ENCODE assay signal across 21 cellular contexts in the genomic region with DNA sequence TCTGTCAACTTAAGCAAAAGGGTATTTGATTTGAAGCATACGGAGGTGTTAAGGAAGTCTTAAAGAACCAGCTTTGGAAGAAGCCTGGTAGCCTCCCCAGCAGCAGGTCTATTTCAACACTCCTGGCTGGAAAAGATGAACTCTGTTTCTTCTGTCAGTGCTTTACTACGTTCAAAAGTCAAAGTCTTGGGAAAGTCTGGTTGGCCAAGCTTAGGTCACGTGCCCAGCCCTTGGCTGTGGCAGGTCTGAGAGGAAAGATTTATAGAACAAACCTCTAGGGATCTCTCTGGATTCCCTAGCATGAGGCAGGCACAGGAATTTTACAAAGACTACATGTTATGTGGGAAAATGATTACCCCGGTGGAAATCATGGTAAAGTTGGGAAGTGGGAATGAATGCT. TPM values are rescaled to one million over a fixed set of nuclear protein-coding genes. Genes with fewer than 3 reads are reported as not detected.
DNase-seq lines count a peak whose midpoint lies in the region; ATAC-seq, FAIRE-seq and TF ChIP-seq lines count a peak whose summit lies in the region.
"Had no signal": no experiment of that assay in that cellular context is flagged by ENCODE, and none has a peak within 500 bp of the region (broad histone marks: within the 10 kb centered on the region; RNA-seq: fewer than 3 reads in every experiment).

No MANE protein-coding gene starts in this region.

- H3K9me3 ChIP-seq in psoas muscle: no peaks in the 10 kb centered on the region
- H3K9me3 ChIP-seq: esophagus muscularis mucosa, spleen had no signal

- DNase-seq in AG10803 (ENCODE audit: low read depth) (peak; percentile 80), amniotic epithelial cell (ENCODE audit: low read depth) (peak; percentile 90), left colon (peak in 1 of 2 donors; percentile 16), psoas muscle (peak in 1 of 2 donors; percentile 53), NCI-H345 (lab: John Stamatoyannopoulos, UW) (no peak), GM12892 (ENCODE audit: insufficient read length) (no peak)
- DNase-seq: ACHN; activated gamma-delta T cell; dorsolateral prefrontal cortex; Kasumi-1; NCI-H146; spleen; stimulated activated naive CD8-positive, alpha-beta T cell treated with anti-CD3 and anti-CD28 coated beads, Interleukin-15, amount 100 ng/mL, for 72 hours; T-cell; WERI-Rb-1 had no signal

- TF ChIP-seq CTCF in AG10803 (conservative IDR thresholded peaks at IDR 0.05; ENCODE audit: low read length) (no peak), psoas muscle (IDR thresholded peaks at IDR 0.05) (no peak)

- H3K4me3 ChIP-seq in AG10803 (ENCODE audit: low read length) (no peak overlapping the region), psoas muscle (no peak overlapping the region)
- H3K4me3 ChIP-seq: dorsolateral prefrontal cortex, esophagus muscularis mucosa, lung, spleen had no signal

- WGBS in psoas muscle, 3 donors: 35 to 48% (median 36%) methylated on average over 4 of the region's 4 CpGs

- no peaks in the 10 kb centered on the region for H3K27me3 ChIP-seq in psoas muscle (ENCODE audit: insufficient read depth in 3 of 3, low read length in 2 of 3)
- H3K27me3 ChIP-seq: esophagus muscularis mucosa, spleen had no signal

- no peaks in the 10 kb centered on the region for H3K4me1 ChIP-seq in psoas muscle
- H3K4me1 ChIP-seq: esophagus muscularis mucosa, spleen had no signal

- FAIRE-seq in GM12892 (lab: Jason Lieb, UNC): no peak

- H3K36me3 ChIP-seq in psoas muscle (ENCODE audit: insufficient read depth in 1 of 2, low read depth in 1 of 2): no peaks in the 10 kb centered on the region
- H3K36me3 ChIP-seq: esophagus muscularis mucosa, spleen, WERI-Rb-1 had no signal

- no peak for TF ChIP-seq POLR2A in GM12892 (IDR thresholded peaks at IDR 0.05; ENCODE audit: low read depth, low read length)

- no peak overlapping the region for H3K27ac ChIP-seq in psoas muscle
- H3K27ac ChIP-seq: dorsolateral prefrontal cortex, esophagus muscularis mucosa, HL-60, spleen, WERI-Rb-1 had no signal

- intact Hi-C loops in left colon (cut with DNase I, micrococcal nuclease) (no loop called here), psoas muscle (cut with DNase I) (no loop called here)

- ATAC-seq in left colon (peak; percentile 84), psoas muscle (peak; percentile 32 to 82 (median 72)), HG02840 (IDR thresholded peaks at IDR 0.05; ENCODE audit: low FRiP score, unreplicated experiment) (no peak), HG03039 (IDR thresholded peaks at IDR 0.05; ENCODE audit: unreplicated experiment) (no peak)
- ATAC-seq: natural killer cell treated with Interleukin-12 subunit alpha and Interleukin-12 subunit beta and Interleukin-15 and Interleukin-18, amount 100 ng/mL, for 72 hours; stimulated activated naive CD8-positive, alpha-beta T cell treated with anti-CD3 and anti-CD28 coated beads, Interleukin-15, amount 100 ng/mL, for 72 hours; T-cell had no signal

RNA-seq across cellular contexts. Expression of a gene that starts 8.6 kb away (rescaled TPM):
- total RNA-seq in left colon (10 to 100 TPM in 1 of 2 donors, 1 to 10 TPM in 1; 3.7 to 14.5 TPM), psoas muscle (10 to 100 TPM; 34.0 to 43.5 (median 37.3) TPM)
- polyA plus RNA-seq in psoas muscle: 10 to 100 TPM; 28.8 to 30.3 (median 28.8) TPM
- 18.1 TPM for polyA plus RNA-seq in GM12892 (2012; ENCODE audit: missing spikeins)

RNA-seq across cellular contexts. Expression of a gene that starts 39.4 kb away (rescaled TPM):
- total RNA-seq in left colon: 1 to 10 TPM; 5.1 to 7.1 TPM
- 1 to 10 TPM; 3.0 to 5.8 (median 5.0) TPM for total RNA-seq in psoas muscle
- 1 to 10 TPM; 1.8 to 4.3 (median 2.9) TPM for polyA plus RNA-seq in psoas muscle
- 7.9 TPM for polyA plus RNA-seq in GM12892 (2012; ENCODE audit: missing spikeins)

Comparison
In these comparisons a context has a peak if more than half of its experiments do, and no peak if none do; other contexts are left out.
1. DNase-seq: peak in AG10803 (single experiment) and amniotic epithelial cell (single experiment); none in NCI-H345 (single experiment) and GM12892 (single experiment).
2. ATAC-seq: peak in left colon (single experiment) and psoas muscle (4 of 4); none in HG02840 (single experiment) and HG03039 (single experiment).